Comparison of ENCODE assay signal across 1 cellular context in the genomic region with DNA sequence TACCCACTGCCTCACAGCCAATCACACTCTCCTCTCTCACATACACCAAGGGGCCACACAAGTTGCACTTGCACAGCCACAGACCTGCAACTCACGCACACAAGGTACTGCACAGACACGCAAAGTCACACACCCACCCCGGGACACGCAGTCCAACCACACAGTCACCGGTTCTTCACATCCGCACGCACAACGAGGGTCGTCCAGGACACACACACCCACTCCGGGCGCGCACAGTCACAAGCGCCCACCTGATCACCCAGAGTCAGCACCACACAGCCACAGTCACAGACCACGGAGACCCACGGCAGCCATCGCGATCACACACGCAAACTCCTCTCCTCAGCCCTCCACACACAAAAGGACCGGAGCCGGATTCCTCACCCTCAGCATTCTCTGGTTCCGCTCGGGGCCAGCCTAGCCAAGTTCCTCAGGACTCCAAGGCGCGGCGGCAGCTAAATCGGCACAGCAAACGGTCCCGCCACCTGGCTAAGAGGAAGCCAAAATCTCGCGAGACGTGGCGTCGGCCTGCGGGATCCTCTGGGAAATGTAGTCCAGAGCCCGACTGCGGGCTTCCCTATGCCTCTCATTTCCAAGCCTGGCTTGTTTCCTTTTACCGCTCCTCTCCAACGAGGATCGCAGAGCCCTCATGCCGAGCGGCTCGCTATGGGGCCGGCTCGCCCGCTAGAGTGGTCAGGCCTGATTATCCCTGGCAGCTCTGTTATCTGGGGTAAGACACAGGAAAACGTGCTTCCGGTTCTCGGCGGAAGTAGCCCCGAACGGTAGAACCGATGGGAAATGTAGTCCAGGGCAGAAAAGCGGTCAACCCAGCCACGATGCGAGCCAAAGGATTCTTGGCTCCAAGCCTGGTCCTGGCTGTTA.
TF ChIP-seq lines count a peak whose summit lies in the region.

A gene (minus strand): TSS at position 467 of the 882 bp plus-strand sequence. CDS start 10,201 bp downstream, outside the sequence.

TF ChIP-seq in SK-N-SH, 30 proteins besides CTCF, POLR2A, EP300 and RAD21 (continued from another document):
- TF ChIP-seq NFIC (IDR thresholded peaks at IDR 0.05; ENCODE audit: borderline replicate concordance) (peak; percentile 60), TEAD4 (IDR thresholded peaks at IDR 0.05; ENCODE audit: borderline replicate concordance, insufficient read depth) (no peak), RFX5 (IDR thresholded peaks at IDR 0.05; ENCODE audit: low read length) (no peak), SMC3 (IDR thresholded peaks at IDR 0.05; ENCODE audit: low read depth, low read length) (no peak), CHD2 (IDR thresholded peaks at IDR 0.05; ENCODE audit: low read length, partially characterized antibody) (peak; percentile 99), FOXM1 (IDR thresholded peaks at IDR 0.05; ENCODE audit: low read depth) (no peak), GABPA (IDR thresholded peaks at IDR 0.05; ENCODE audit: low read depth) (peak; percentile 96), POLR2AphosphoS5 (IDR thresholded peaks at IDR 0.05; ENCODE audit: low read depth, low read length) (no peak), FOSL2 (IDR thresholded peaks at IDR 0.05; ENCODE audit: borderline replicate concordance, low read depth) (no peak), YY1 (IDR thresholded peaks at IDR 0.05; ENCODE audit: low read depth) (no peak; the same call in none of the 2 replicates), RCOR1 (IDR thresholded peaks at IDR 0.05; ENCODE audit: low read length) (no peak), ELF1 (IDR thresholded peaks at IDR 0.05) (peak; percentile 79), GATA2 (CRISPR knock-in tag; IDR thresholded peaks at IDR 0.05) (peak; percentile 46; the same call in 1 of the 2 replicates), MXI1 (IDR thresholded peaks at IDR 0.05; ENCODE audit: low read depth, low read length) (peak; percentile 78; the same call in 1 of the 2 replicates), RXRA (IDR thresholded peaks at IDR 0.05; ENCODE audit: borderline replicate concordance, low read depth) (no peak), EZH2phosphoT487 (IDR thresholded peaks at IDR 0.05; ENCODE audit: borderline replicate concordance, low read depth) (no peak)
- TF ChIP-seq, protein P1, sequence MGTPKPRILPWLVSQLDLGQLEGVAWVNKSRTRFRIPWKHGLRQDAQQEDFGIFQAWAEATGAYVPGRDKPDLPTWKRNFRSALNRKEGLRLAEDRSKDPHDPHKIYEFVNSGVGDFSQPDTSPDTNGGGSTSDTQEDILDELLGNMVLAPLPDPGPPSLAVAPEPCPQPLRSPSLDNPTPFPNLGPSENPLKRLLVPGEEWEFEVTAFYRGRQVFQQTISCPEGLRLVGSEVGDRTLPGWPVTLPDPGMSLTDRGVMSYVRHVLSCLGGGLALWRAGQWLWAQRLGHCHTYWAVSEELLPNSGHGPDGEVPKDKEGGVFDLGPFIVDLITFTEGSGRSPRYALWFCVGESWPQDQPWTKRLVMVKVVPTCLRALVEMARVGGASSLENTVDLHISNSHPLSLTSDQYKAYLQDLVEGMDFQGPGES (IDR thresholded peaks at IDR 0.05; ENCODE audit: low read depth, low read length), result no peak
- TF ChIP-seq, protein P2, sequence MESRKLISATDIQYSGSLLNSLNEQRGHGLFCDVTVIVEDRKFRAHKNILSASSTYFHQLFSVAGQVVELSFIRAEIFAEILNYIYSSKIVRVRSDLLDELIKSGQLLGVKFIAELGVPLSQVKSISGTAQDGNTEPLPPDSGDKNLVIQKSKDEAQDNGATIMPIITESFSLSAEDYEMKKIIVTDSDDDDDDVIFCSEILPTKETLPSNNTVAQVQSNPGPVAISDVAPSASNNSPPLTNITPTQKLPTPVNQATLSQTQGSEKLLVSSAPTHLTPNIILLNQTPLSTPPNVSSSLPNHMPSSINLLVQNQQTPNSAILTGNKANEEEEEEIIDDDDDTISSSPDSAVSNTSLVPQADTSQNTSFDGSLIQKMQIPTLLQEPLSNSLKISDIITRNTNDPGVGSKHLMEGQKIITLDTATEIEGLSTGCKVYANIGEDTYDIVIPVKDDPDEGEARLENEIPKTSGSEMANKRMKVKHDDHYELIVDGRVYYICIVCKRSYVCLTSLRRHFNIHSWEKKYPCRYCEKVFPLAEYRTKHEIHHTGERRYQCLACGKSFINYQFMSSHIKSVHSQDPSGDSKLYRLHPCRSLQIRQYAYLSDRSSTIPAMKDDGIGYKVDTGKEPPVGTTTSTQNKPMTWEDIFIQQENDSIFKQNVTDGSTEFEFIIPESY (IDR thresholded peaks at IDR 0.05; ENCODE audit: borderline replicate concordance, low read depth), result peak; percentile 100
- TF ChIP-seq, protein P3, sequence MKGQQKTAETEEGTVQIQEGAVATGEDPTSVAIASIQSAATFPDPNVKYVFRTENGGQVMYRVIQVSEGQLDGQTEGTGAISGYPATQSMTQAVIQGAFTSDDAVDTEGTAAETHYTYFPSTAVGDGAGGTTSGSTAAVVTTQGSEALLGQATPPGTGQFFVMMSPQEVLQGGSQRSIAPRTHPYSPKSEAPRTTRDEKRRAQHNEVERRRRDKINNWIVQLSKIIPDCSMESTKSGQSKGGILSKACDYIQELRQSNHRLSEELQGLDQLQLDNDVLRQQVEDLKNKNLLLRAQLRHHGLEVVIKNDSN (IDR thresholded peaks at IDR 0.05; ENCODE audit: borderline replicate concordance, low read depth), result no peak
- TF ChIP-seq, protein P4, sequence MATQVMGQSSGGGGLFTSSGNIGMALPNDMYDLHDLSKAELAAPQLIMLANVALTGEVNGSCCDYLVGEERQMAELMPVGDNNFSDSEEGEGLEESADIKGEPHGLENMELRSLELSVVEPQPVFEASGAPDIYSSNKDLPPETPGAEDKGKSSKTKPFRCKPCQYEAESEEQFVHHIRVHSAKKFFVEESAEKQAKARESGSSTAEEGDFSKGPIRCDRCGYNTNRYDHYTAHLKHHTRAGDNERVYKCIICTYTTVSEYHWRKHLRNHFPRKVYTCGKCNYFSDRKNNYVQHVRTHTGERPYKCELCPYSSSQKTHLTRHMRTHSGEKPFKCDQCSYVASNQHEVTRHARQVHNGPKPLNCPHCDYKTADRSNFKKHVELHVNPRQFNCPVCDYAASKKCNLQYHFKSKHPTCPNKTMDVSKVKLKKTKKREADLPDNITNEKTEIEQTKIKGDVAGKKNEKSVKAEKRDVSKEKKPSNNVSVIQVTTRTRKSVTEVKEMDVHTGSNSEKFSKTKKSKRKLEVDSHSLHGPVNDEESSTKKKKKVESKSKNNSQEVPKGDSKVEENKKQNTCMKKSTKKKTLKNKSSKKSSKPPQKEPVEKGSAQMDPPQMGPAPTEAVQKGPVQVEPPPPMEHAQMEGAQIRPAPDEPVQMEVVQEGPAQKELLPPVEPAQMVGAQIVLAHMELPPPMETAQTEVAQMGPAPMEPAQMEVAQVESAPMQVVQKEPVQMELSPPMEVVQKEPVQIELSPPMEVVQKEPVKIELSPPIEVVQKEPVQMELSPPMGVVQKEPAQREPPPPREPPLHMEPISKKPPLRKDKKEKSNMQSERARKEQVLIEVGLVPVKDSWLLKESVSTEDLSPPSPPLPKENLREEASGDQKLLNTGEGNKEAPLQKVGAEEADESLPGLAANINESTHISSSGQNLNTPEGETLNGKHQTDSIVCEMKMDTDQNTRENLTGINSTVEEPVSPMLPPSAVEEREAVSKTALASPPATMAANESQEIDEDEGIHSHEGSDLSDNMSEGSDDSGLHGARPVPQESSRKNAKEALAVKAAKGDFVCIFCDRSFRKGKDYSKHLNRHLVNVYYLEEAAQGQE (IDR thresholded peaks at IDR 0.05; ENCODE audit: low read depth, low read length), result no peak
